ENCODE assay signal across 11 cellular contexts in the genomic region with DNA sequence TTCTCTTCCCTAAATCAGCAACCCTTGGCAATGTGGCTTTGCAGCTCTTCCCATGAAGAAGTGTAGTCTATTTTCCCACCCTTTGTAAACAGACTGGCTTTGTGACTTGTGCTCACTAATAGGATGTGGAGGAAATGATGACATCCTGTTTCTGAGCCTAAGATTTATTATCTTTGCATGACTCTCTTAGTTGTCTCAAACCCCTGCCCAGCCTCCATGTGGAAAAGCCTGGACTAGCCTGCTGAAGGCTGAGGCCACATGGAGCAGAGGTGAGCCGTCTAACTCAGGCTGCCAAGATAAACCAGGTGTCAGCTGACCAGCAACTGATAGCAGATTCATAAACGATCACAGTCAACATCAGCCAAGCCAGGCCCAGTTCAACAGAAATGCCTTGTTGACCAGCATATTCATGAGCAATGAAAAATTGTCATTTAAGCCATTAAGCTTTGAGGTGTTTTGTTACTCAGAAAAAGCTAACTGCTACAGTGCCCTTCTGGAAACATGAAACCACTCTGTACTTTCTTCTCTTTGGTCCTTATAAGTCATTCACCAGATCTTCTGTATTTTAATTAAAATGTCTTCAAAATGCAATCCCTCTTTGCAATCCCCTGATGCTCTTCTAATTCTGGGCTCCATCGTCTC.
DNase-seq lines count a peak whose midpoint lies in the region; ATAC-seq and TF ChIP-seq lines count a peak whose summit lies in the region.
"Had no signal": no experiment of that assay in that cellular context is flagged by ENCODE, and none has a peak within 500 bp of the region (broad histone marks: within the 10 kb centered on the region; RNA-seq: fewer than 3 reads in every experiment).

No MANE protein-coding gene starts in this region.

- H3K9me3 Mint-ChIP-seq in activated T-cell treated with anti-CD3 and anti-CD28 coated beads, Interleukin-2, amount 50 U/mL, for 72 hours: peaks cover 4 to 5% of the 10 kb centered on the region in 2 donors

- H3K4me2 ChIP-seq in osteoblast (ENCODE audit: insufficient read depth, low read length): no peak overlapping the region

- H2AFZ ChIP-seq in osteoblast (ENCODE audit: low read length): peak overlapping the region; percentile 53

- H3K36me3 Mint-ChIP-seq in activated T-cell treated with anti-CD3 and anti-CD28 coated beads, Interleukin-2, amount 50 U/mL, for 72 hours (ENCODE audit: insufficient read depth in 2 of 2): no peaks in the 10 kb centered on the region

- no peaks in the 10 kb centered on the region for H3K9me3 ChIP-seq in osteoblast (ENCODE audit: low read depth, low read length)

- peaks cover 12% of the 10 kb centered on the region for H3K4me1 ChIP-seq in osteoblast (ENCODE audit: insufficient read depth, low read length)

- TF ChIP-seq CTCF in osteoblast (IDR thresholded peaks at IDR 0.05; ENCODE audit: extremely low read depth, low read depth, low read length): no peak

- no peak overlapping the region for H3K4me3 Mint-ChIP-seq in activated T-cell treated with anti-CD3 and anti-CD28 coated beads, Interleukin-2, amount 50 U/mL, for 72 hours

- peak overlapping the region; percentile 80 for H3K27ac ChIP-seq in epithelial cell of prostate
- H3K27ac ChIP-seq in osteoblast (ENCODE audit: low read depth, low read length): no peak overlapping the region

- no peaks in the 10 kb centered on the region for H3K4me1 Mint-ChIP-seq in activated T-cell treated with anti-CD3 and anti-CD28 coated beads, Interleukin-2, amount 50 U/mL, for 72 hours (ENCODE audit: low read depth)

- no peaks in the 10 kb centered on the region for H3K79me2 ChIP-seq in osteoblast (ENCODE audit: insufficient read depth, low read length)

- no peaks in the 10 kb centered on the region for H3K27me3 Mint-ChIP-seq in activated T-cell treated with anti-CD3 and anti-CD28 coated beads, Interleukin-2, amount 50 U/mL, for 72 hours (ENCODE audit: low read depth)

- no peaks in the 10 kb centered on the region for H4K20me1 ChIP-seq in osteoblast (ENCODE audit: insufficient read depth, low read length)

- H3K27me3 ChIP-seq in osteoblast (ENCODE audit: insufficient read depth, low read length): no peaks in the 10 kb centered on the region

- no peak overlapping the region for H3K4me3 ChIP-seq in osteoblast (ENCODE audit: insufficient read depth, low read length)

- ATAC-seq in HG03457 (IDR thresholded peaks at IDR 0.05; ENCODE audit: unreplicated experiment): no peak
- ATAC-seq in activated T-cell treated with anti-CD3 and anti-CD28 coated beads, Interleukin-2, amount 50 U/mL, for 72 hours (replicated peaks in 1 of 2): no peak

- no peak overlapping the region for H3K27ac Mint-ChIP-seq in activated T-cell treated with anti-CD3 and anti-CD28 coated beads, Interleukin-2, amount 50 U/mL, for 72 hours

- H3K36me3 ChIP-seq in osteoblast (ENCODE audit: insufficient read depth, low read length): no peaks in the 10 kb centered on the region

- DNase-seq in GDM1 (lab: John Stamatoyannopoulos, UW): peak; percentile 47
- peak; percentile 9 for DNase-seq in NCI-H1436 (lab: John Stamatoyannopoulos, UW)
- no peak for DNase-seq in epithelial cell of prostate (ENCODE audit: low read depth, low spot score)
- peak; percentile 48 for DNase-seq in osteoblast (ENCODE audit: insufficient read length, low spot score, missing footprints)
- DNase-seq in T-helper 1 cell: no peak
- no peak for DNase-seq in NCI-H1694 treated with DMSO at 0.1 percent for 48 hours (lab: John Stamatoyannopoulos, UW)
- no peak for DNase-seq in activated T-cell treated with anti-CD3 and anti-CD28 coated beads, Interleukin-2, amount 50 U/mL, for 72 hours
- DNase-seq: activated T-cell treated with anti-CD3 and anti-CD28 coated beads, Interleukin-2, amount 50 U/mL, for 48 hours; NCI-H446 treated with DMSO at 0.1 percent for 48 hours; posterior cingulate gyrus had no signal

Comparison
In these comparisons a context has a peak if more than half of its experiments do, and no peak if none do; other contexts are left out.
1. DNase-seq: peak in GDM1 (single experiment), NCI-H1436 (single experiment) and osteoblast (single experiment); none in epithelial cell of prostate (single experiment), T-helper 1 cell (0 of 5), NCI-H1694 treated with DMSO at 0.1 percent for 48 hours (single experiment) and activated T-cell treated with anti-CD3 and anti-CD28 coated beads, Interleukin-2, amount 50 U/mL, for 72 hours (0 of 2).